ENCODE assay signal across 11 cellular contexts in genomic region chr4:113634081-113634969, GRCh38.
"Had no signal": no experiment of that assay in that cellular context is flagged by ENCODE, and none has a peak within 500 bp of the region (broad histone marks: within the 10 kb centered on the region; RNA-seq: fewer than 3 reads in every experiment).

No MANE protein-coding gene starts in this region.

- H3K27ac Mint-ChIP-seq: activated CD4-positive, alpha-beta T cell treated with anti-CD3 and anti-CD28 coated beads for 36 hours; activated CD8-positive, alpha-beta T cell treated with anti-CD3 and anti-CD28 coated beads, Interleukin-2, amount 10 ng/mL, durations not matched to agents 7 days and 5 days; memory B cell; natural killer cell treated with Interleukin-12 subunit alpha and Interleukin-12 subunit beta and Interleukin-15 and Interleukin-18, amount 100 ng/mL, for 72 hours had no signal

- H3K36me3 Mint-ChIP-seq: natural killer cell treated with Interleukin-12 subunit alpha and Interleukin-12 subunit beta and Interleukin-15 and Interleukin-18, amount 100 ng/mL, for 72 hours had no signal

- H3K4me3 Mint-ChIP-seq: activated CD4-positive, alpha-beta T cell treated with anti-CD3 and anti-CD28 coated beads for 36 hours; activated CD8-positive, alpha-beta T cell treated with anti-CD3 and anti-CD28 coated beads, Interleukin-2, amount 10 ng/mL, durations not matched to agents 7 days and 5 days; memory B cell; natural killer cell treated with Interleukin-12 subunit alpha and Interleukin-12 subunit beta and Interleukin-15 and Interleukin-18, amount 100 ng/mL, for 72 hours had no signal

- DNase-seq: activated CD4-positive, alpha-beta T cell treated with anti-CD3 and anti-CD28 coated beads for 36 hours; activated CD8-positive, alpha-beta memory T cell treated with anti-CD3 and anti-CD28 coated beads, Interleukin-2, amount 50 U/mL, for 48 hours; activated CD8-positive, alpha-beta T cell treated with anti-CD3 and anti-CD28 coated beads, Interleukin-2, amount 10 ng/mL, durations not matched to agents 7 days and 5 days; activated naive CD4-positive, alpha-beta T cell treated with Interleukin-2 at 50 U/mL for 16 hours; central memory CD4-positive, alpha-beta T cell; effector memory CD4-positive, alpha-beta T cell; hypothalamus; left colon; stimulated activated CD4-positive, alpha-beta T cell treated with anti-CD3 and anti-CD28 coated beads, Interleukin-4, amount 100 ng/mL, for 4 hours had no signal

- H3K9me3 Mint-ChIP-seq: natural killer cell treated with Interleukin-12 subunit alpha and Interleukin-12 subunit beta and Interleukin-15 and Interleukin-18, amount 100 ng/mL, for 72 hours had no signal

- H3K27me3 Mint-ChIP-seq: activated CD4-positive, alpha-beta T cell treated with anti-CD3 and anti-CD28 coated beads for 36 hours; memory B cell; natural killer cell treated with Interleukin-12 subunit alpha and Interleukin-12 subunit beta and Interleukin-15 and Interleukin-18, amount 100 ng/mL, for 72 hours had no signal

- ATAC-seq: activated CD4-positive, alpha-beta T cell treated with anti-CD3 and anti-CD28 coated beads for 36 hours; activated CD8-positive, alpha-beta T cell treated with anti-CD3 and anti-CD28 coated beads, Interleukin-2, amount 10 ng/mL, durations not matched to agents 7 days and 5 days; left colon; natural killer cell treated with Interleukin-12 subunit alpha and Interleukin-12 subunit beta and Interleukin-15 and Interleukin-18, amount 100 ng/mL, for 72 hours had no signal
